8 cellular contexts compared by ENCODE assay signal in the genomic region with DNA sequence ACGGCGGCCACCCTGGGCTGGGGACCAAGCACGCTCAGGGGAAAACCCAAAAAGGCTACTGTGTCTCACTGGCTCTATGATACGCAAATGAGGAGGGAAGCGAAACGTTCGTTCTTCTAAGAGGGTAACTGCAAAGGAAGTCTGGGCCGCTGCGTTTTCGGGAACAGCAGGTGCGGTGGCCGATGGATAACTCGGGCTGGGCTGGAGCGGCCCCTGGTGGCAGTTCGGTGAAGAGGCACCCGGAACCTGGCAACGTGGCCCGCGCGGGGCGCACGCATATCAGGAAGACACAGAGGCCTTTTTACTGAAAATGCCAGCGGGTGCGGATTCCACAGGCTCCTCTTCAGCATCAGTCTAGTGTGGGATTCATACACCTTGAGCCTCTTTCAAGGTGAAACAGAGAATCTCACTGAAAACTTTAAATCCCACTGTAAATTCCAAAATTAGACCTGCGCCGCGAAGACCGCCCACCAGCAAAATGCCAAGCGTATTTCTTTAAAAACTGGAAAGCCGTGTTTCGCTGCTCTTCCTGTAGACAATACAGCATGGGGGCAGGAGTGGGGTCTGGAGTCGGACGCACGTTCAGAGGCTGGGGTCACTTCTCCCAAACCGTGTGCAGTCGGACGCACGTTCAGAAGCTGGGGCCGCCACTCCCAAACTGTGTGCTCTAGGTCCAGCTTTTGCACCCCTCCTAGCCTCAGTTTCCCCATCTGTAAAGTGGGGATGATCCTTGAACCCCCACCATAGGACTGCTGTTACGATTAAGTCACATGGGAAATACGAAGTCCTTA. TPM values are rescaled to one million over a fixed set of nuclear protein-coding genes. Genes with fewer than 3 reads are reported as not detected.
A peak's percentile ranks its signal among the peaks of the same experiment; 100 is the strongest.
DNase-seq lines count a peak whose midpoint lies in the region; ATAC-seq and TF ChIP-seq lines count a peak whose summit lies in the region.

No MANE protein-coding gene starts in this region.

- POLR2A ChIA-PET in BJ (lab: Charles Lee): no interaction called here

- H3K27me3 ChIP-seq in BJ (ENCODE audit: control insufficient read depth, insufficient read depth, low read length): peaks cover 5% of the 10 kb centered on the region

- H3K4me3 ChIP-seq in BJ (ENCODE audit: low read depth, low read length): no peak overlapping the region

- CTCF ChIA-PET in BJ (lab: Yijun Ruan, JAX): interaction anchor here (0.8 to 1.9 kb wide), 6 partner anchors 11 to 1137 kb away, joined by 3 to 8 read pairs (median 4); no protein-coding TSS in a partner anchor

- DNase-seq in BJ (ENCODE audit: low read depth): no peak
- DNase-seq in NCI-H460 (ENCODE audit: extremely low read depth, low read depth): peak; percentile 78
- peak; percentile 99 for DNase-seq in activated CD4-positive, CD25-positive, alpha-beta regulatory T cell treated with anti-CD3 and anti-CD28 coated beads, Interleukin-2, amount 50 U/mL, for 72 hours
- peak; percentile 91 for DNase-seq in cerebellum (ENCODE audit: low spot score)
- DNase-seq in kidney tubule cell (ENCODE audit: low spot score): peak; percentile 79
- DNase-seq in stimulated activated CD4-positive, alpha-beta T cell treated with anti-CD3 and anti-CD28 coated beads, Interleukin-1b, Interleukin-23, amount 100 ng/mL, for 48 hours: peak; percentile 93

- TF ChIP-seq CTCF in BJ (IDR thresholded peaks at IDR 0.05; ENCODE audit: insufficient read depth, low read depth, low read length): peak; percentile 99

- ATAC-seq in GM19328 (IDR thresholded peaks at IDR 0.05; ENCODE audit: unreplicated experiment) (peak; percentile 95), HG03442 (IDR thresholded peaks at IDR 0.05; ENCODE audit: unreplicated experiment) (peak; percentile 90)

- H3K36me3 ChIP-seq in BJ (ENCODE audit: control insufficient read depth, insufficient read depth, low read length): no peaks in the 10 kb centered on the region

RNA-seq across cellular contexts. Expression of a gene that starts 44.4 kb away (rescaled TPM):
- 46.3 and 106 TPM in 2 replicates for polyA plus RNA-seq in BJ (2011; rRNA removed)
- polyA minus RNA-seq in BJ (2011; rRNA and poly(A)+ RNA removed): 15.2 and 16.6 TPM in 2 replicates
- 251 and 259 TPM in 2 replicates for total RNA-seq in NCI-H460 (2014; rRNA removed; shearing (Covaris generic))
- 129 and 139 TPM in 2 replicates for polyA plus RNA-seq in NCI-H460 (2014; cell fraction: nucleus; rRNA removed)
- total RNA-seq in cerebellum: 138 TPM
